Comparison of ENCODE assay signal across 17 cellular contexts in genomic region chr7:38191791-38192190, GRCh38.
"Had no signal": no experiment of that assay in that cellular context is flagged by ENCODE, and none has a peak within 500 bp of the region (broad histone marks: within the 10 kb centered on the region; RNA-seq: fewer than 3 reads in every experiment).

No MANE protein-coding gene starts in this region.

- H3K27ac Mint-ChIP-seq: neural progenitor cell had no signal

- H3K4me1 ChIP-seq: colonic mucosa, prostate gland had no signal

- H3K4me3 ChIP-seq: colonic mucosa, left lung, neural progenitor cell, prostate gland, right atrium auricular region had no signal

- H2AFZ ChIP-seq: neural progenitor cell had no signal

- DNase-seq: activated CD8-positive, alpha-beta memory T cell treated with anti-CD3 and anti-CD28 coated beads for 24 hours; anterior cingulate cortex; brain microvascular endothelial cell; central memory CD4-positive, alpha-beta T cell; colonic mucosa; erythroblast; head of caudate nucleus; left lung; stimulated activated CD4-positive, alpha-beta T cell treated with anti-CD3 and anti-CD28 coated beads, Interleukin-12 subunit alpha, Interleukin-12 subunit beta, amount 100 ng/mL, for 4 hours; stimulated activated CD4-positive, alpha-beta T cell treated with anti-CD3 and anti-CD28 coated beads, Interleukin-1b, Interleukin-23, amount 100 ng/mL, for 48 hours; stimulated activated CD8-positive, alpha-beta memory T cell treated with anti-CD3 and anti-CD28 coated beads, Interleukin-4, amount 100 ng/mL, for 48 hours; stimulated activated naive CD4-positive, alpha-beta T cell; SW 1271; T1000 had no signal

- H3K9me3 ChIP-seq: colonic mucosa, prostate gland had no signal

- H3K27ac ChIP-seq: brain microvascular endothelial cell, colonic mucosa, left lung, neural progenitor cell, prostate gland, right atrium auricular region had no signal

- H3K27me3 ChIP-seq: brain microvascular endothelial cell, colonic mucosa, left lung, neural progenitor cell, right atrium auricular region had no signal

- H3K9ac ChIP-seq: neural progenitor cell had no signal

- H3K4me2 ChIP-seq: neural progenitor cell had no signal

- H3K4me3 Mint-ChIP-seq: neural progenitor cell had no signal

- H3K36me3 ChIP-seq: brain microvascular endothelial cell, colonic mucosa, left lung, neural progenitor cell, prostate gland, right atrium auricular region had no signal
